17 cellular contexts compared by ENCODE assay signal in genomic region chr15:57003418-57003817, GRCh38.
DNase-seq lines count a peak whose midpoint lies in the region; ATAC-seq, FAIRE-seq and TF ChIP-seq lines count a peak whose summit lies in the region.
"Had no signal": no experiment of that assay in that cellular context is flagged by ENCODE, and none has a peak within 500 bp of the region (broad histone marks: within the 10 kb centered on the region; RNA-seq: fewer than 3 reads in every experiment).

No MANE protein-coding gene starts in this region.

- no peaks in the 10 kb centered on the region for H4K20me1 ChIP-seq in GM12878 (ENCODE audit: control insufficient read depth, insufficient read depth)

- peak; percentile 18 for FAIRE-seq in GM12878 (lab: Jason Lieb, UNC)
- FAIRE-seq: GM12891, keratinocyte had no signal

- no peak overlapping the region for H3K4me2 ChIP-seq in GM12878 (ENCODE audit: control insufficient read depth, insufficient read depth)
- H3K4me2 ChIP-seq: BLaER1 had no signal

- no peak for TF ChIP-seq RAD21 in GM12878 (IDR thresholded peaks at IDR 0.05; ENCODE audit: insufficient read depth, low read depth, low read length)

- RAD21 ChIA-PET in GM12878 (lab: Charles Lee; ENCODE audit: unreplicated experiment), result no interaction called here

- ATAC-seq in GM12878 (no peak), GM18519 (IDR thresholded peaks at IDR 0.05; ENCODE audit: low FRiP score, unreplicated experiment) (no peak)
- ATAC-seq: activated naive CD4-positive, alpha-beta T cell treated with anti-CD3 and anti-CD28 coated beads, Interleukin-2, amount 50 U/mL, for 72 hours had no signal

- H3K27me3 ChIP-seq in AG04450 (ENCODE audit: control insufficient read depth, insufficient read depth, low read length) (no peaks in the 10 kb centered on the region), GM12878 (replicated peaks in 1 of 2; ENCODE audit: control insufficient read depth in 2 of 2, insufficient read depth in 2 of 2, low read length in 1 of 2) (no peaks in the 10 kb centered on the region)
- H3K27me3 ChIP-seq in effector memory CD4-positive, alpha-beta T cell (replicated peaks; ENCODE audit: control insufficient read depth, insufficient read depth, low read length, poor library complexity, severe bottlenecking), result no peaks in the 10 kb centered on the region
- H3K27me3 ChIP-seq: BLaER1, thyroid gland had no signal

- TF ChIP-seq POLR2A in GM12878 (IDR thresholded peaks at IDR 0.05; ENCODE audit: low read depth, low read length), result no peak

- no peak for TF ChIP-seq CTCF in AG04450 (IDR thresholded peaks at IDR 0.05; ENCODE audit: low read depth, low read length)
- no peak for TF ChIP-seq CTCF in GM12878 (IDR thresholded peaks at IDR 0.05 in 2 of 3, conservative IDR thresholded peaks at IDR 0.05 in 1 of 3; ENCODE audit: control insufficient read depth in 2 of 3, extremely low read depth in 1 of 3, insufficient read depth in 1 of 3, low read depth in 3 of 3, low read length in 3 of 3)
- TF ChIP-seq CTCF in foreskin fibroblast (IDR thresholded peaks at IDR 0.05; ENCODE audit: low read depth, low read length), result no peak
- TF ChIP-seq CTCF in glutamatergic neuron (IDR thresholded peaks at IDR 0.05; ENCODE audit: partially characterized antibody, unreplicated experiment), result no peak

- CTCF ChIA-PET in AG04450 (lab: Charles Lee), result interaction anchor here (0.9 to 2.2 kb wide), 4 partner anchors 64 to 512 kb away, joined by 3 to 9 read pairs (median 4); no protein-coding TSS in a partner anchor
- CTCF ChIA-PET in GM12878 (lab: Yijun Ruan, JAX), result interaction anchor here (0.6 to 1.2 kb wide), 4 partner anchors 39 to 374 kb away, joined by 3 to 5 read pairs (median 3); no protein-coding TSS in a partner anchor

- H3K9me3 ChIP-seq in AG04450 (ENCODE audit: control insufficient read depth, insufficient read depth, low read length) (no peaks in the 10 kb centered on the region), GM12878 (replicated peaks; ENCODE audit: control insufficient read depth, insufficient read depth, low read length) (no peaks in the 10 kb centered on the region)
- no peaks in the 10 kb centered on the region for H3K9me3 ChIP-seq in effector memory CD4-positive, alpha-beta T cell (ENCODE audit: control insufficient read depth, low read length)
- H3K9me3 ChIP-seq: thyroid gland had no signal

- TF ChIP-seq EP300 in GM12878 (IDR thresholded peaks at IDR 0.05; ENCODE audit: borderline replicate concordance in 1 of 2, control insufficient read depth in 1 of 2, low read depth in 2 of 2, low read length in 2 of 2), result no peak

- in situ Hi-C loops in GM12878 (cut with MboI), result loop anchor here (25.0 kb wide), 1 partner anchor 534 kb away; no protein-coding TSS in a partner anchor

- no peaks in the 10 kb centered on the region for H3K4me1 Mint-ChIP-seq in glutamatergic neuron (ENCODE audit: low read depth, unreplicated experiment)

- WGBS in GM12878 (ENCODE audit: insufficient coverage, insufficient replicate concordance, low lambda C conversion rate, missing lambda C conversion rate), result 85% methylated on average over 4 of the region's 4 CpGs

- H3K27ac ChIP-seq in AG04450 (ENCODE audit: low read depth, low read length), result no peak overlapping the region
- no peak overlapping the region for H3K27ac ChIP-seq in GM12878 (ENCODE audit: control insufficient read depth, insufficient read depth)
- no peak overlapping the region for H3K27ac ChIP-seq in effector memory CD4-positive, alpha-beta T cell (ENCODE audit: insufficient read depth, low read length, poor library complexity, severe bottlenecking)
- H3K27ac ChIP-seq: BLaER1, thyroid gland had no signal

- BruUV-seq in GM12878 (replicated peaks; lab: Mats Ljungman, UMichigan), result no TSS peak

- H3K4me3 ChIP-seq in AG04450 (ENCODE audit: low read depth, low read length) (no peak overlapping the region), GM12878 (no peak overlapping the region), foreskin fibroblast (ENCODE audit: low read depth in 1 of 2, low read length in 2 of 2) (no peak overlapping the region)
- H3K4me3 ChIP-seq in effector memory CD4-positive, alpha-beta T cell (ENCODE audit: insufficient read depth, low read depth, low read length, poor library complexity, severe bottlenecking), result no peak overlapping the region
- H3K4me3 ChIP-seq: BLaER1, thyroid gland had no signal

- SMC1A ChIA-PET in GM12878 (lab: Charles Lee; ENCODE audit: uncharacterized antibody, unreplicated experiment), result interaction anchor here (0.6 to 1.6 kb wide), 6 partner anchors 9 to 284 kb away, joined by 3 to 4 read pairs (median 4); no protein-coding TSS in a partner anchor

- 0 out of 4 replicates have a peak, but pooled peaks cover 0 to 2% of the 10 kb centered on the region in 2 experiments for H3K36me3 ChIP-seq in GM12878 (ENCODE audit: control insufficient read depth in 2 of 2, insufficient read depth in 2 of 2, low read length in 1 of 2)
- H3K36me3 ChIP-seq in effector memory CD4-positive, alpha-beta T cell (ENCODE audit: control insufficient read depth, insufficient read depth, low read length), result no peaks in the 10 kb centered on the region
- H3K36me3 ChIP-seq: thyroid gland had no signal

- no peak overlapping the region for H3K4me3 Mint-ChIP-seq in glutamatergic neuron (ENCODE audit: unreplicated experiment)
- H3K4me3 Mint-ChIP-seq: activated B cell treated with CpG ODN at 0.5 μM for 24 hours had no signal

- peaks cover 4% of the 10 kb centered on the region for H3K27me3 Mint-ChIP-seq in glutamatergic neuron (ENCODE audit: unreplicated experiment)
- H3K27me3 Mint-ChIP-seq: activated B cell treated with CpG ODN at 0.5 μM for 24 hours had no signal

- H2AFZ ChIP-seq in GM12878 (ENCODE audit: control insufficient read depth, low read depth, low read length), result no peak overlapping the region

- no peak overlapping the region for H3K9ac ChIP-seq in GM12878 (ENCODE audit: control insufficient read depth, insufficient read depth, low read length)
- H3K9ac ChIP-seq: BLaER1 had no signal

- POLR2A ChIA-PET in AG04450 (lab: Yijun Ruan, JAX), result interaction anchor here (0.6 kb wide), 1 partner anchor 274 kb away, joined by 3 read pairs; no protein-coding TSS in a partner anchor
- POLR2A ChIA-PET in GM12878 (lab: Charles Lee), result no interaction called here

- H3K36me3 Mint-ChIP-seq in glutamatergic neuron (ENCODE audit: unreplicated experiment), result no peaks in the 10 kb centered on the region

- no peak overlapping the region for H3K27ac Mint-ChIP-seq in glutamatergic neuron (ENCODE audit: unreplicated experiment)
- H3K27ac Mint-ChIP-seq: activated B cell treated with CpG ODN at 0.5 μM for 24 hours; activated naive CD4-positive, alpha-beta T cell treated with anti-CD3 and anti-CD28 coated beads, Interleukin-2, amount 50 U/mL, for 72 hours had no signal

- no peaks in the 10 kb centered on the region for H3K4me1 ChIP-seq in GM12878 (ENCODE audit: control insufficient read depth, insufficient read depth, low read length)
- H3K4me1 ChIP-seq in effector memory CD4-positive, alpha-beta T cell (ENCODE audit: control insufficient read depth, insufficient read depth, low read length, poor library complexity, severe bottlenecking), result no peaks in the 10 kb centered on the region
- H3K4me1 ChIP-seq: thyroid gland had no signal

- no peaks in the 10 kb centered on the region for H3K79me2 ChIP-seq in GM12878 (ENCODE audit: control insufficient read depth, insufficient read depth, low read length)

- DNase-seq in AG04450 (ENCODE audit: low read depth, low spot score), result peak; percentile 67
- peak; percentile 88 for DNase-seq in HCEC 1CT
- no peak for DNase-seq in GM12878 (ENCODE audit: low read depth, low spot score)
- DNase-seq in foreskin fibroblast, result peak; percentile 68 to 80
- no peak for DNase-seq in effector memory CD4-positive, alpha-beta T cell
- DNase-seq in glutamatergic neuron, result no peak
- no peak for DNase-seq in activated effector memory CD4-positive, alpha-beta T cell treated with anti-CD3 and anti-CD28 coated beads, Interleukin-2, amount 50 U/mL, for 16 hours
- DNase-seq: activated B cell treated with CpG ODN at 0.5 μM for 24 hours, DMS53, NCI-H1105, posterior cingulate gyrus, thyroid gland had no signal

- intact Hi-C loops in GM12878 (cut with micrococcal nuclease; ENCODE audit: unreplicated experiment), result no loop called here

- H3K9me3 Mint-ChIP-seq in glutamatergic neuron (ENCODE audit: unreplicated experiment), result no peaks in the 10 kb centered on the region
- H3K9me3 Mint-ChIP-seq: activated B cell treated with CpG ODN at 0.5 μM for 24 hours; activated naive CD4-positive, alpha-beta T cell treated with anti-CD3 and anti-CD28 coated beads, Interleukin-2, amount 50 U/mL, for 72 hours had no signal

TF ChIP-seq in GM12878, 131 proteins besides CTCF, POLR2A, EP300 and RAD21:
- no peak for TF ChIP-seq NFIC (IDR thresholded peaks at IDR 0.05; ENCODE audit: low read depth, low read length)
- no peak for TF ChIP-seq CEBPB (IDR thresholded peaks at IDR 0.05; ENCODE audit: borderline replicate concordance in 1 of 2, low read depth in 2 of 2, low read length in 2 of 2)
- TF ChIP-seq RB1 (IDR thresholded peaks at IDR 0.05; ENCODE audit: borderline replicate concordance), result no peak
- TF ChIP-seq SUZ12 (IDR thresholded peaks at IDR 0.05; ENCODE audit: unreplicated experiment), result no peak
- no peak for TF ChIP-seq GABPA (IDR thresholded peaks at IDR 0.05; ENCODE audit: low read depth)
- TF ChIP-seq ZSCAN29 (IDR thresholded peaks at IDR 0.05), result no peak
- no peak for TF ChIP-seq ZBED1 (IDR thresholded peaks at IDR 0.05; ENCODE audit: borderline replicate concordance)
- TF ChIP-seq CHD4 (IDR thresholded peaks at IDR 0.05), result no peak
- no peak for TF ChIP-seq MEF2B (IDR thresholded peaks at IDR 0.05; ENCODE audit: partially characterized antibody, poor library complexity, severe bottlenecking)
- TF ChIP-seq SUPT20H (IDR thresholded peaks at IDR 0.05; ENCODE audit: borderline replicate concordance, control insufficient read depth, low read depth, low read length), result no peak
- no peak for TF ChIP-seq FOXK2 (IDR thresholded peaks at IDR 0.05)
- TF ChIP-seq NRF1 (conservative IDR thresholded peaks at IDR 0.05; ENCODE audit: low read depth, low read length), result no peak
- no peak for TF ChIP-seq NR2F1 (conservative IDR thresholded peaks at IDR 0.05)
- TF ChIP-seq MYC (IDR thresholded peaks at IDR 0.05; ENCODE audit: insufficient read depth, insufficient read length, insufficient replicate concordance, low read length, severe bottlenecking), result no peak

Comparison
In these comparisons a context has a peak if more than half of its experiments do, and no peak if none do; other contexts are left out.
1. DNase-seq: peak in AG04450 (single experiment), HCEC 1CT (single experiment) and foreskin fibroblast (2 of 2); none in GM12878 (single experiment), effector memory CD4-positive, alpha-beta T cell (0 of 3), glutamatergic neuron (single experiment) and activated effector memory CD4-positive, alpha-beta T cell treated with anti-CD3 and anti-CD28 coated beads, Interleukin-2, amount 50 U/mL, for 16 hours (single experiment).